24 cellular contexts compared by ENCODE assay signal in genomic region chr11:130049260-130049659, GRCh38. TPM values are rescaled to one million over a fixed set of nuclear protein-coding genes. Genes with fewer than 3 reads are reported as not detected.
DNase-seq lines count a peak whose midpoint lies in the region; ATAC-seq and TF ChIP-seq lines count a peak whose summit lies in the region.
"Had no signal": no experiment of that assay in that cellular context is flagged by ENCODE, and none has a peak within 500 bp of the region (broad histone marks: within the 10 kb centered on the region; RNA-seq: fewer than 3 reads in every experiment).

No MANE protein-coding gene starts in this region.

- no peak for TF ChIP-seq CTCF in NB4 (IDR thresholded peaks at IDR 0.05; ENCODE audit: low read depth, low read length)
- TF ChIP-seq CTCF in lower lobe of right lung (IDR thresholded peaks at IDR 0.05), result no peak

- H3K36me3 ChIP-seq in lower lobe of right lung, result no peaks in the 10 kb centered on the region
- H3K36me3 ChIP-seq: brain microvascular endothelial cell, colonic mucosa had no signal

- no peak for TF ChIP-seq POLR2A in NB4 (IDR thresholded peaks at IDR 0.05; ENCODE audit: extremely low read depth, insufficient read length)

- no peaks in the 10 kb centered on the region for H3K9me3 ChIP-seq in lower lobe of right lung
- H3K9me3 ChIP-seq: colonic mucosa had no signal

- peak; percentile 60 for DNase-seq in CD1c-positive myeloid dendritic cell (ENCODE audit: extremely low spot score)
- peak; percentile 94 for DNase-seq in NB4 (ENCODE audit: low read depth)
- DNase-seq in amniotic epithelial cell (ENCODE audit: low read depth), result peak; percentile 7
- DNase-seq in lower lobe of right lung, result no peak
- DNase-seq in NCI-H2196 (lab: John Stamatoyannopoulos, UW; ENCODE audit: unreplicated experiment), result no peak
- DNase-seq: activated CD4-positive, alpha-beta T cell treated with anti-CD3 and anti-CD28 coated beads, Interleukin-2, amount 50 U/mL, for 4 hours; activated CD8-positive, alpha-beta memory T cell treated with anti-CD3 and anti-CD28 coated beads, Interleukin-2, amount 50 U/mL, for 48 hours; activated effector memory CD4-positive, alpha-beta T cell treated with Interleukin-2 at 50 U/mL for 16 hours; brain microvascular endothelial cell; CD4-positive, alpha-beta T cell; colonic mucosa; HCEC 1CT; head of caudate nucleus; KG1; naive thymus-derived CD8-positive, alpha-beta T cell; NCI-H1092; NCI-H187 treated with DMSO at 0.1 percent for 48 hours; NCI-H226; NCI-H748 treated with DMSO at 0.1 percent for 48 hours; substantia nigra; T-helper 17 cell had no signal

- ATAC-seq in lower lobe of right lung, result peak; percentile 57 to 59
- no peak for ATAC-seq in GM19023 (IDR thresholded peaks at IDR 0.05; ENCODE audit: unreplicated experiment)
- ATAC-seq in GM18511 (IDR thresholded peaks at IDR 0.05; ENCODE audit: unreplicated experiment), result no peak
- ATAC-seq: naive thymus-derived CD8-positive, alpha-beta T cell; T-helper 17 cell; WTC11 had no signal

- H3K4me3 ChIP-seq in NB4 (ENCODE audit: low read depth, low read length) (no peak overlapping the region), lower lobe of right lung (no peak overlapping the region)
- H3K4me3 ChIP-seq: colonic mucosa had no signal

- no peaks in the 10 kb centered on the region for H3K27me3 ChIP-seq in lower lobe of right lung (ENCODE audit: low read depth)
- H3K27me3 ChIP-seq: brain microvascular endothelial cell, colonic mucosa had no signal

- H3K27ac ChIP-seq in lower lobe of right lung, result no peak overlapping the region
- H3K27ac ChIP-seq: brain microvascular endothelial cell, colonic mucosa had no signal

- H3K4me1 ChIP-seq in lower lobe of right lung, result peaks cover 13% of the 10 kb centered on the region
- H3K4me1 ChIP-seq: colonic mucosa had no signal

- intact Hi-C loops in lower lobe of right lung (cut with DNase I), result no loop called here

RNA-seq across cellular contexts. Expression of gene APLP2, which starts 20.4 kb away (rescaled TPM):
- 582 TPM for total RNA-seq in lower lobe of right lung

RNA-seq across cellular contexts. Expression of gene PRDM10, which starts 46.6 kb away (rescaled TPM):
- total RNA-seq in lower lobe of right lung, result 9.5 TPM

Comparison
In these comparisons a context has a peak if more than half of its experiments do, and no peak if none do; other contexts are left out.
1. DNase-seq: peak in CD1c-positive myeloid dendritic cell (single experiment), NB4 (single experiment) and amniotic epithelial cell (single experiment); none in lower lobe of right lung (single experiment) and NCI-H2196 (single experiment).
2. ATAC-seq: peak in lower lobe of right lung (2 of 2); none in GM19023 (single experiment) and GM18511 (single experiment).